23 cellular contexts compared by ENCODE assay signal in the genomic region with DNA sequence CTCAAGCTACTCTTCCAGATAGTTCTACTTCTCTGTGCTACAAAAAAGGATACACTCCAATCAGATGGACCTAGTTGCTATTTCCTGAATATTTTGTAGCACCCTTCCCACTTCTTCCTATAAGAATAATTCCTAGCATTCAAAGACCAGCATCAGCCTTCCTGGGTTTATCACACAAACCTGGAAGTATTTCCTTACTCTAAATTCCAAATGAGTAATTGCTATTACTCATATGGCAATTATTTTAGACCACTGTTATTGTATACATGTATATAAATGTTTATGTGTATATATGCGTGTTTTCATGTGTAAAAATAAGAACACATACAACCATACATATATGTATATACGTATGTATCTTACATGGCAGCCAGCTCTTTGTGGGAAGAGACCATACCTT.
"Had no signal": no experiment of that assay in that cellular context is flagged by ENCODE, and none has a peak within 500 bp of the region (broad histone marks: within the 10 kb centered on the region; RNA-seq: fewer than 3 reads in every experiment).

No MANE protein-coding gene starts in this region.

- H3K36me3 ChIP-seq: pancreas, WERI-Rb-1 had no signal

- H3K27ac ChIP-seq: heart right ventricle, lower lobe of right lung, pancreas, psoas muscle, thyroid gland, WERI-Rb-1 had no signal

- H3K36me3 Mint-ChIP-seq: activated naive CD4-positive, alpha-beta T cell treated with anti-CD3 and anti-CD28 coated beads, Interleukin-2, amount 50 U/mL, for 72 hours had no signal

- H3K4me3 ChIP-seq: heart right ventricle, lower lobe of right lung, mucosa of descending colon, pancreas, psoas muscle, thyroid gland had no signal

- FAIRE-seq: pancreas had no signal

- H3K27me3 ChIP-seq: heart right ventricle, pancreas, thyroid gland had no signal

- H3K4me3 Mint-ChIP-seq: activated CD4-positive, alpha-beta T cell treated with anti-CD3 and anti-CD28 coated beads, Interleukin-2, amount 10 ng/mL, durations not matched to agents 7 days and 5 days; brain; nephron progenitor cell; stimulated activated naive CD8-positive, alpha-beta T cell treated with anti-CD3 and anti-CD28 coated beads, Interleukin-15, Interleukin-2, amounts not matched to agents 100 ng/mL and 50 ng/mL, for 24 hours had no signal

- H3K9me3 Mint-ChIP-seq: activated CD4-positive, alpha-beta T cell treated with anti-CD3 and anti-CD28 coated beads, Interleukin-2, amount 10 ng/mL, durations not matched to agents 7 days and 5 days; activated naive CD4-positive, alpha-beta T cell treated with anti-CD3 and anti-CD28 coated beads, Interleukin-2, amount 50 U/mL, for 72 hours; brain; nephron progenitor cell; stimulated activated naive CD8-positive, alpha-beta T cell treated with anti-CD3 and anti-CD28 coated beads, Interleukin-15, Interleukin-2, amounts not matched to agents 100 ng/mL and 50 ng/mL, for 24 hours had no signal

- DNase-seq: activated CD4-positive, alpha-beta T cell treated with anti-CD3 and anti-CD28 coated beads, Interleukin-2, amount 10 ng/mL, durations not matched to agents 7 days and 5 days; activated CD4-positive, CD25-positive, alpha-beta regulatory T cell treated with anti-CD3 and anti-CD28 coated beads, Interleukin-2, amount 50 U/mL, for 72 hours; activated T-cell treated with anti-CD3 and anti-CD28 coated beads, Interleukin-2, amount 50 U/mL, for 1 hour; aorta; central memory CD4-positive, alpha-beta T cell; effector memory CD4-positive, alpha-beta T cell; heart right ventricle; lower lobe of right lung; mesendoderm; mucosa of descending colon; nephron progenitor cell; pancreas; psoas muscle; right cardiac atrium; stimulated activated CD4-positive, alpha-beta T cell treated with anti-CD3 and anti-CD28 coated beads, Interleukin-12 subunit alpha, Interleukin-12 subunit beta, amount 100 ng/mL, for 4 hours; substantia nigra; T-helper 2 cell; thyroid gland; WERI-Rb-1 had no signal

- H3K27me3 Mint-ChIP-seq: activated CD4-positive, alpha-beta T cell treated with anti-CD3 and anti-CD28 coated beads, Interleukin-2, amount 10 ng/mL, durations not matched to agents 7 days and 5 days; stimulated activated naive CD8-positive, alpha-beta T cell treated with anti-CD3 and anti-CD28 coated beads, Interleukin-15, Interleukin-2, amounts not matched to agents 100 ng/mL and 50 ng/mL, for 24 hours had no signal

- ATAC-seq: activated naive CD4-positive, alpha-beta T cell treated with anti-CD3 and anti-CD28 coated beads, Interleukin-2, amount 50 U/mL, for 72 hours; heart right ventricle; left lobe of liver; lower lobe of right lung; pancreas; psoas muscle; right cardiac atrium had no signal

- H3K9me3 ChIP-seq: heart right ventricle, lower lobe of right lung, mucosa of descending colon, pancreas, psoas muscle, thyroid gland had no signal

- H3K4me1 Mint-ChIP-seq: activated CD4-positive, alpha-beta T cell treated with anti-CD3 and anti-CD28 coated beads, Interleukin-2, amount 10 ng/mL, durations not matched to agents 7 days and 5 days; brain; nephron progenitor cell had no signal

- H3K27ac Mint-ChIP-seq: activated CD4-positive, alpha-beta T cell treated with anti-CD3 and anti-CD28 coated beads, Interleukin-2, amount 10 ng/mL, durations not matched to agents 7 days and 5 days; activated naive CD4-positive, alpha-beta T cell treated with anti-CD3 and anti-CD28 coated beads, Interleukin-2, amount 50 U/mL, for 72 hours; nephron progenitor cell; stimulated activated naive CD8-positive, alpha-beta T cell treated with anti-CD3 and anti-CD28 coated beads, Interleukin-15, Interleukin-2, amounts not matched to agents 100 ng/mL and 50 ng/mL, for 24 hours had no signal

- H3K4me1 ChIP-seq: psoas muscle, thyroid gland had no signal
